Comparison of ENCODE assay signal across 16 cellular contexts in genomic region chr9:132164604-132165362, GRCh38. TPM values are rescaled to one million over a fixed set of nuclear protein-coding genes. Genes with fewer than 3 reads are reported as not detected.
DNase-seq lines count a peak whose midpoint lies in the region; ATAC-seq and TF ChIP-seq lines count a peak whose summit lies in the region.
"Had no signal": no experiment of that assay in that cellular context is flagged by ENCODE, and none has a peak within 500 bp of the region (broad histone marks: within the 10 kb centered on the region; RNA-seq: fewer than 3 reads in every experiment).

No MANE protein-coding gene starts in this region.

- H3K36me3 Mint-ChIP-seq in neural progenitor cell, result peaks cover 1% of the 10 kb centered on the region

- H3K9ac ChIP-seq in neural progenitor cell, result no peak overlapping the region
- no peak overlapping the region for H3K9ac ChIP-seq in Karpas-422 (ENCODE audit: low read length)

- H3K4me2 ChIP-seq in neural progenitor cell, result peak overlapping the region; percentile 100
- no peak overlapping the region for H3K4me2 ChIP-seq in Karpas-422 (ENCODE audit: low read depth, low read length, poor library complexity, severe bottlenecking)

- H2AFZ ChIP-seq in neural progenitor cell (replicated peaks) (no peak overlapping the region), Karpas-422 (ENCODE audit: low read length) (no peak overlapping the region)

- peak; percentile 64 for ATAC-seq in Right ventricle myocardium superior (ENCODE audit: poor library complexity)
- ATAC-seq in GM19351 (IDR thresholded peaks at IDR 0.05; ENCODE audit: unreplicated experiment), result no peak
- ATAC-seq: esophagus mucosa; stimulated activated naive CD8-positive, alpha-beta T cell treated with anti-CD3 and anti-CD28 coated beads, Interleukin-15, Interleukin-2, amounts not matched to agents 100 U/mL and 50 U/mL, for 24 hours had no signal

- peaks cover 41% of the 10 kb centered on the region for H3K4me1 Mint-ChIP-seq in neural progenitor cell

- H4K20me1 ChIP-seq in neural progenitor cell (ENCODE audit: low read depth), result peaks cover 49% of the 10 kb centered on the region
- H4K20me1 ChIP-seq in Karpas-422 (ENCODE audit: insufficient read depth, low read depth, low read length), result no peaks in the 10 kb centered on the region

- H3K4me3 Mint-ChIP-seq in neural progenitor cell, result peak overlapping the region; percentile 53

- H3K79me2 ChIP-seq in neural progenitor cell (ENCODE audit: low read depth) (no peaks in the 10 kb centered on the region), Karpas-422 (ENCODE audit: low read length) (no peaks in the 10 kb centered on the region)

- H3K27ac ChIP-seq in neural progenitor cell (no peak overlapping the region), Karpas-422 (ENCODE audit: low read length) (no peak overlapping the region)
- H3K27ac ChIP-seq: BLaER1 treated with 17β-estradiol and CSF1 and Interleukin-3, amounts not matched to agents 10 nM and 100 nM; ovary; RWPE1 had no signal

- peaks cover 79% of the 10 kb centered on the region for H3K27me3 ChIP-seq in neural progenitor cell
- H3K27me3 ChIP-seq in Karpas-422 (ENCODE audit: low read length), result no peaks in the 10 kb centered on the region

- H3K9me3 ChIP-seq in neural progenitor cell (ENCODE audit: low read depth), result no peaks in the 10 kb centered on the region
- no peaks in the 10 kb centered on the region for H3K9me3 ChIP-seq in Karpas-422 (ENCODE audit: low read length)
- H3K9me3 ChIP-seq: BLaER1 treated with 17β-estradiol and CSF1 and Interleukin-3, amounts not matched to agents 10 nM and 100 nM; ovary had no signal

- peaks cover 27% of the 10 kb centered on the region for H3F3A ChIP-seq in neural progenitor cell (ENCODE audit: low read depth)

- peaks cover 2% of the 10 kb centered on the region for H3K9me3 Mint-ChIP-seq in neural progenitor cell

- intact Hi-C loops in Right ventricle myocardium superior (cut with DNase I), result no loop called here

- no peaks in the 10 kb centered on the region for H3K9me2 ChIP-seq in Karpas-422 (replicated peaks; ENCODE audit: insufficient read depth, low read length)

- peak; percentile 46 for DNase-seq in EH (ENCODE audit: low read depth)
- peak; percentile 90 for DNase-seq in amniotic epithelial cell (ENCODE audit: low read depth)
- no peak for DNase-seq in Right ventricle myocardium superior
- DNase-seq in neural progenitor cell (ENCODE audit: low spot score), result peak; percentile 43
- DNase-seq in Karpas-422, result no peak
- no peak for DNase-seq in HUDEP-2 (lab: John Stamatoyannopoulos, UW; ENCODE audit: unreplicated experiment in 76 of 76)
- no peak for DNase-seq in HPDE6-E6E7 (ENCODE audit: extremely low spot score)
- DNase-seq: activated CD8-positive, alpha-beta memory T cell treated with anti-CD3 and anti-CD28 coated beads, Interleukin-2, amount 50 U/mL, for 4 hours; stimulated activated CD4-positive, alpha-beta T cell treated with anti-CD3 and anti-CD28 coated beads, Interleukin-4, amount 100 ng/mL, for 24 hours; stimulated activated naive CD8-positive, alpha-beta T cell treated with anti-CD3 and anti-CD28 coated beads, Interleukin-15, Interleukin-2, amounts not matched to agents 100 U/mL and 50 U/mL, for 24 hours; T1000 had no signal

- H3K4me3 ChIP-seq in neural progenitor cell (no peak overlapping the region), Karpas-422 (ENCODE audit: low read length) (no peak overlapping the region)
- H3K4me3 ChIP-seq: ovary had no signal

- H3K36me3 ChIP-seq in neural progenitor cell (no peaks in the 10 kb centered on the region), Karpas-422 (ENCODE audit: insufficient read depth, low read length) (no peaks in the 10 kb centered on the region)
- H3K36me3 ChIP-seq: ovary had no signal

- peaks cover 54% of the 10 kb centered on the region for H3K27me3 Mint-ChIP-seq in neural progenitor cell (ENCODE audit: insufficient read depth, low read depth)

- no peak overlapping the region for H3K27ac Mint-ChIP-seq in neural progenitor cell

- TF ChIP-seq CTCF in neural progenitor cell (IDR thresholded peaks at IDR 0.05), result no peak

- peaks cover 23% of the 10 kb centered on the region for H3K4me1 ChIP-seq in neural progenitor cell
- H3K4me1 ChIP-seq in Karpas-422 (ENCODE audit: low read length), result no peaks in the 10 kb centered on the region

RNA-seq across cellular contexts. Expression of gene NTNG2, which starts 2.9 kb away (rescaled TPM):
- total RNA-seq in Right ventricle myocardium superior (1.8 TPM), neural progenitor cell (ENCODE audit: low replicate concordance) (1.0 and 1.2 TPM in 2 replicates)
- 0.40 and 2.5 TPM in 2 replicates for total RNA-seq in Karpas-422 (2014; rRNA removed; shearing (Covaris generic); ENCODE audit: low replicate concordance)

Comparison
In these comparisons a context has a peak if more than half of its experiments do, and no peak if none do; other contexts are left out.
1. DNase-seq: peak in EH (single experiment), amniotic epithelial cell (single experiment) and neural progenitor cell (single experiment); none in Right ventricle myocardium superior (single experiment), Karpas-422 (single experiment), HUDEP-2 (0 of 76) and HPDE6-E6E7 (single experiment).